1 cellular context compared by ENCODE assay signal in genomic region chr10:2921956-2922680, GRCh38.
TF ChIP-seq lines count a peak whose summit lies in the region.

No MANE protein-coding gene starts in this region.

TF ChIP-seq in WTC11, 78 proteins besides CTCF, POLR2A, EP300 and RAD21 (continued from another document):
- TF ChIP-seq, protein P1, sequence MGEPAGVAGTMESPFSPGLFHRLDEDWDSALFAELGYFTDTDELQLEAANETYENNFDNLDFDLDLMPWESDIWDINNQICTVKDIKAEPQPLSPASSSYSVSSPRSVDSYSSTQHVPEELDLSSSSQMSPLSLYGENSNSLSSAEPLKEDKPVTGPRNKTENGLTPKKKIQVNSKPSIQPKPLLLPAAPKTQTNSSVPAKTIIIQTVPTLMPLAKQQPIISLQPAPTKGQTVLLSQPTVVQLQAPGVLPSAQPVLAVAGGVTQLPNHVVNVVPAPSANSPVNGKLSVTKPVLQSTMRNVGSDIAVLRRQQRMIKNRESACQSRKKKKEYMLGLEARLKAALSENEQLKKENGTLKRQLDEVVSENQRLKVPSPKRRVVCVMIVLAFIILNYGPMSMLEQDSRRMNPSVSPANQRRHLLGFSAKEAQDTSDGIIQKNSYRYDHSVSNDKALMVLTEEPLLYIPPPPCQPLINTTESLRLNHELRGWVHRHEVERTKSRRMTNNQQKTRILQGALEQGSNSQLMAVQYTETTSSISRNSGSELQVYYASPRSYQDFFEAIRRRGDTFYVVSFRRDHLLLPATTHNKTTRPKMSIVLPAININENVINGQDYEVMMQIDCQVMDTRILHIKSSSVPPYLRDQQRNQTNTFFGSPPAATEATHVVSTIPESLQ (CRISPR knock-in tag; IDR thresholded peaks at IDR 0.05), result no peak
- TF ChIP-seq ZNF396 (CRISPR knock-in tag; IDR thresholded peaks at IDR 0.05; ENCODE audit: borderline replicate concordance) (no peak), SMAD4 (CRISPR knock-in tag; IDR thresholded peaks at IDR 0.05) (no peak), ERG (CRISPR knock-in tag; IDR thresholded peaks at IDR 0.05) (no peak), MXD4 (CRISPR knock-in tag; IDR thresholded peaks at IDR 0.05; ENCODE audit: borderline replicate concordance) (no peak), ZMAT4 (CRISPR knock-in tag; IDR thresholded peaks at IDR 0.05) (no peak), HMGXB4 (CRISPR knock-in tag; IDR thresholded peaks at IDR 0.05) (no peak), ETV6 (CRISPR knock-in tag; IDR thresholded peaks at IDR 0.05) (no peak), IRF1 (CRISPR knock-in tag; IDR thresholded peaks at IDR 0.05) (no peak), ARID4B (CRISPR knock-in tag; IDR thresholded peaks at IDR 0.05; ENCODE audit: borderline replicate concordance) (no peak), IRF2 (CRISPR knock-in tag; IDR thresholded peaks at IDR 0.05; ENCODE audit: borderline replicate concordance, low read depth) (no peak), CREM (CRISPR knock-in tag; IDR thresholded peaks at IDR 0.05) (no peak), ATF1 (CRISPR knock-in tag; IDR thresholded peaks at IDR 0.05) (no peak)
